ENCODE assay signal across 1 cellular context in genomic region chr1:206672844-206673758, GRCh38.
A peak's percentile ranks its signal among the peaks of the same experiment; 100 is the strongest.
TF ChIP-seq lines count a peak whose summit lies in the region.

No MANE protein-coding gene starts in this region.

TF ChIP-seq in K562, 482 proteins besides CTCF, POLR2A, EP300 and RAD21 (continued from another document and continues in another):
- TF ChIP-seq ZNF395 (CRISPR knock-in tag; IDR thresholded peaks at IDR 0.05) (peak; percentile 94; the same call in 1 of the 2 replicates), NFE2L1 (tag; IDR thresholded peaks at IDR 0.05; ENCODE audit: borderline replicate concordance, low read depth) (no peak), POLR3G (IDR thresholded peaks at IDR 0.05; ENCODE audit: extremely low read depth, insufficient read length, insufficient replicate concordance) (no peak), SAP30 (IDR thresholded peaks at IDR 0.05; ENCODE audit: borderline replicate concordance, insufficient read depth, low read depth, low read length, poor library complexity, severe bottlenecking) (no peak), TAF9B (IDR thresholded peaks at IDR 0.05; ENCODE audit: partially characterized antibody) (no peak), SMARCB1 (IDR thresholded peaks at IDR 0.05; ENCODE audit: insufficient read length, low read depth) (no peak), ZNF407 (IDR thresholded peaks at IDR 0.05; ENCODE audit: low read depth) (no peak; the same call in 1 of the 2 replicates), MAFG (tag; conservative IDR thresholded peaks at IDR 0.05) (0 out of 2 replicates have a peak, but pooled peaks have one; percentile 8), C11orf30 (IDR thresholded peaks at IDR 0.05; ENCODE audit: low read depth) (peak; percentile 33; the same call in 1 of the 2 replicates), FOXJ3 (CRISPR knock-in tag; IDR thresholded peaks at IDR 0.05) (no peak), HNRNPK (IDR thresholded peaks at IDR 0.05; ENCODE audit: low read depth, low read length, poor library complexity, severe bottlenecking) (no peak), JUN (IDR thresholded peaks at IDR 0.05; ENCODE audit: borderline replicate concordance, low read depth, low read length) (no peak), JUN (CRISPR knock-in tag; IDR thresholded peaks at IDR 0.05; ENCODE audit: borderline replicate concordance) (no peak; the same call in 1 of the 2 replicates), ZNF449 (CRISPR knock-in tag; IDR thresholded peaks at IDR 0.05) (0 out of 2 replicates have a peak, but pooled peaks have one; percentile 51), BACH1 (tag; IDR thresholded peaks at IDR 0.05) (no peak), NRF1 (conservative IDR thresholded peaks at IDR 0.05 in 1 of 2, IDR thresholded peaks at IDR 0.05 in 1 of 2) (peak; percentile 50 to 62; a peak in 3 of 4 replicates), ZNF239 (CRISPR knock-in tag; IDR thresholded peaks at IDR 0.05) (peak; percentile 73), HINFP (tag; conservative IDR thresholded peaks at IDR 0.05; ENCODE audit: low read depth) (no peak), PHF20 (IDR thresholded peaks at IDR 0.05; ENCODE audit: partially characterized antibody) (no peak), ETS2 (tag; IDR thresholded peaks at IDR 0.05; ENCODE audit: borderline replicate concordance, poor library complexity, severe bottlenecking) (no peak), MCM7 (IDR thresholded peaks at IDR 0.05) (0 out of 4 replicates have a peak, but pooled peaks of 1 of the 2 experiments have one; percentile 6), ZNF318 (IDR thresholded peaks at IDR 0.05; ENCODE audit: borderline replicate concordance in 1 of 2, low read depth in 1 of 2) (peak in 1 of 2 experiments; percentile 83; a peak in 3 of 4 replicates), NCOA6 (IDR thresholded peaks at IDR 0.05) (peak; percentile 54; the same call in 1 of the 2 replicates), NR2C2 (CRISPR knock-in tag; IDR thresholded peaks at IDR 0.05) (no peak), NR2C2 (tag; IDR thresholded peaks at IDR 0.05) (no peak; the same call in 1 of the 2 replicates), TRIM28 (IDR thresholded peaks at IDR 0.05) (peak; percentile 19; the same call in 1 of the 2 replicates), SIRT6 (IDR thresholded peaks at IDR 0.05; ENCODE audit: low read depth, low read length) (no peak), MECOM (CRISPR knock-in tag; IDR thresholded peaks at IDR 0.05) (peak; percentile 96), MAFK (IDR thresholded peaks at IDR 0.05; ENCODE audit: low read length) (no peak), RFX5 (IDR thresholded peaks at IDR 0.05; ENCODE audit: low read depth, low read length) (no peak), U2AF2 (optimal IDR thresholded peaks at IDR 0.05; ENCODE audit: low read depth, low read length) (no peak), KAT2B (IDR thresholded peaks at IDR 0.05; ENCODE audit: low read depth, low read length) (no peak), CTBP1 (IDR thresholded peaks at IDR 0.05; ENCODE audit: borderline replicate concordance) (peak; percentile 92), WHSC1 (IDR thresholded peaks at IDR 0.05; ENCODE audit: low read length) (no peak), TCF7 (IDR thresholded peaks at IDR 0.05; ENCODE audit: borderline replicate concordance) (0 out of 2 replicates have a peak, but pooled peaks have one; percentile 68), ZNF398 (CRISPR knock-in tag; IDR thresholded peaks at IDR 0.05) (no peak), THRAP3 (IDR thresholded peaks at IDR 0.05; ENCODE audit: borderline replicate concordance) (peak; percentile 97)
